ENCODE assay signal across 18 cellular contexts in the genomic region with DNA sequence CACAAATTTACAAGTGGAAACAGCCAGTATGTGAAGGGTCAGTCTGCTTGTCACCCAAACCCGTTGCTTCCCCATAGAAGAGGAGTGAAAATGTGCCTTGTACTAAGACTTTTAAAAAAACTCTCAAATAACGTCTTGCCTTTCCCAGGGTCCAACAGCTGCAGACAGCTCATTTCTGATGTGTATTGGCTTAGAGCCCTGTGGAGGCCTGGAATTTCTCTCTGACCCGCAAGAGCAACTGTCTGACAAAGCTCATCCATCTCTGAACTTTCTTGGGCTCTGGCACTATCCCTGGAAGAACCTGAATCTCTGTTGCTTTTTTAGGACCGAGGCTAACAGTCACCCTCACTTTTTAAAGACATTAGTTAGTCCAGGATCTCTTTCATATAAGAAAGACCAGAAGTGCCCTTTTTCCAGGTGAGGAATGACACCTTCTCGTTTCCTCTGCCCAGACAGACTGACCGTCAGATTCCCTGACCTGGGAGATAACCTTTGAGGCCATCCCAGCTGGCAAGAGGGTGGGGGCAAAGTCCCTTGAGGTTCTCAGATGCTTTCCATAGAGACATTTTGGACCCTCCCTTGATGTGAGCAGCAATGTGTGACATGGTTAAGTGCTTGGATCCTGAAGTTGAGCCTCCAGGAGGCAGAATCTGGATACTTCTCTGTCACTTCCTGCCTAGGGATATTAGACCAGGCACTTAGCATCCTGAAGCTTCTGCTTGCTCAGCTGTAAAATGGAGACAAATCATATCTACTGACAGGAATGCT. TPM values are rescaled to one million over a fixed set of nuclear protein-coding genes. Genes with fewer than 3 reads are reported as not detected.
DNase-seq lines count a peak whose midpoint lies in the region; ATAC-seq and TF ChIP-seq lines count a peak whose summit lies in the region.
"Had no signal": no experiment of that assay in that cellular context is flagged by ENCODE, and none has a peak within 500 bp of the region (broad histone marks: within the 10 kb centered on the region; RNA-seq: fewer than 3 reads in every experiment).

No MANE protein-coding gene starts in this region.

- no peaks in the 10 kb centered on the region for H3K9me3 Mint-ChIP-seq in activated naive CD4-positive, alpha-beta T cell treated with anti-CD3 and anti-CD28 coated beads, Interleukin-2, amount 50 U/mL, for 72 hours
- H3K9me3 Mint-ChIP-seq: activated naive CD8-positive, alpha-beta T cell treated with anti-CD3 and anti-CD28 coated beads, Interleukin-2, amount 10 ng/mL, durations not matched to agents 7 days and 5 days; CD4-positive, CD25-positive, alpha-beta regulatory T cell had no signal

- H3K27ac ChIP-seq in brain microvascular endothelial cell: no peak overlapping the region
- peak overlapping the region; percentile 36 for H3K27ac ChIP-seq in skeletal muscle tissue (ENCODE audit: low read depth, low read length)
- no peak overlapping the region for H3K27ac ChIP-seq in ascending aorta
- H3K27ac ChIP-seq: foreskin keratinocyte, PC-9 had no signal

- DNase-seq in HCEC 1CT (peak; percentile 65), brain microvascular endothelial cell (peak; percentile 56), left kidney (ENCODE audit: low read depth, low spot score) (peak; percentile 47), ascending aorta (ENCODE audit: low spot score in 2 of 2) (no peak)
- no peak for DNase-seq in activated naive CD4-positive, alpha-beta T cell treated with anti-CD3 and anti-CD28 coated beads, Interleukin-2, amount 50 U/mL, for 72 hours (ENCODE audit: low spot score in 2 of 2)
- DNase-seq: activated naive CD8-positive, alpha-beta T cell treated with anti-CD3 and anti-CD28 coated beads, Interleukin-2, amount 10 ng/mL, durations not matched to agents 7 days and 5 days; CD4-positive, CD25-positive, alpha-beta regulatory T cell; foreskin keratinocyte; NCI-H1436; NCI-H524; PC-9; stimulated activated CD4-positive, alpha-beta T cell treated with anti-CD3 and anti-CD28 coated beads, Interleukin-4, amount 100 ng/mL, for 1 hour; T-helper 1 cell had no signal

- H3K36me3 Mint-ChIP-seq in activated naive CD4-positive, alpha-beta T cell treated with anti-CD3 and anti-CD28 coated beads, Interleukin-2, amount 50 U/mL, for 72 hours: peaks cover 2 to 6% of the 10 kb centered on the region in 2 donors
- H3K36me3 Mint-ChIP-seq: activated naive CD8-positive, alpha-beta T cell treated with anti-CD3 and anti-CD28 coated beads, Interleukin-2, amount 10 ng/mL, durations not matched to agents 7 days and 5 days; CD4-positive, CD25-positive, alpha-beta regulatory T cell had no signal

- H3K9me3 ChIP-seq in skeletal muscle tissue (ENCODE audit: control insufficient read depth in 3 of 3, low read length in 3 of 3) (no peaks in the 10 kb centered on the region), ascending aorta (no peaks in the 10 kb centered on the region)

- peaks cover 16% of the 10 kb centered on the region for H3K27me3 ChIP-seq in brain microvascular endothelial cell (replicated peaks)
- peaks cover 13 to 22% (median 15%) of the 10 kb centered on the region in 3 donors for H3K27me3 ChIP-seq in skeletal muscle tissue (ENCODE audit: control insufficient read depth in 3 of 3, insufficient read depth in 3 of 3, low read length in 3 of 3)
- no peaks in the 10 kb centered on the region for H3K27me3 ChIP-seq in ascending aorta

- H3K4me1 ChIP-seq in skeletal muscle tissue (ENCODE audit: control insufficient read depth in 3 of 3, insufficient read depth in 3 of 3, low read length in 3 of 3) (peaks cover 6 to 22% (median 9%) of the 10 kb centered on the region in 3 donors), ascending aorta (peaks cover 4 to 6% of the 10 kb centered on the region in 2 donors)
- H3K4me1 ChIP-seq: foreskin keratinocyte had no signal

- intact Hi-C loops in ascending aorta (cut with DNase I): no loop called here

- no peak for TF ChIP-seq CTCF in brain microvascular endothelial cell (IDR thresholded peaks at IDR 0.05; ENCODE audit: low read depth, low read length, missing control alignments)
- no peak for TF ChIP-seq CTCF in ascending aorta (IDR thresholded peaks at IDR 0.05)

- peak overlapping the region in 1 of 3 donors; percentile 20 for H3K9ac ChIP-seq in skeletal muscle tissue (ENCODE audit: low read depth in 1 of 3, low read length in 3 of 3)

- no peak for ATAC-seq in activated naive CD4-positive, alpha-beta T cell treated with anti-CD3 and anti-CD28 coated beads, Interleukin-2, amount 50 U/mL, for 72 hours
- no peak for ATAC-seq in HG02981 (IDR thresholded peaks at IDR 0.05; ENCODE audit: unreplicated experiment)
- ATAC-seq: activated CD4-positive, CD25-positive, alpha-beta regulatory T cell treated with anti-CD3 and anti-CD28 coated beads, Interleukin-2, amount 50 U/mL, for 24 hours; foreskin keratinocyte had no signal

- in situ Hi-C loops in brain microvascular endothelial cell (cut with HindIII; ENCODE audit: low pct_ligation_motif_present, low sequenced_read_pairs): no loop called here

- no peaks in the 10 kb centered on the region for H3K36me3 ChIP-seq in brain microvascular endothelial cell (replicated peaks)
- no peaks in the 10 kb centered on the region for H3K36me3 ChIP-seq in skeletal muscle tissue (ENCODE audit: control insufficient read depth in 3 of 3, insufficient read depth in 3 of 3, low read length in 3 of 3)
- H3K36me3 ChIP-seq in ascending aorta: no peaks in the 10 kb centered on the region

- H3K4me3 ChIP-seq in brain microvascular endothelial cell (ENCODE audit: low read depth, low read length): no peak overlapping the region
- H3K4me3 ChIP-seq in skeletal muscle tissue (ENCODE audit: low read length in 3 of 3): no peak overlapping the region
- H3K4me3 ChIP-seq in ascending aorta: no peak overlapping the region
- H3K4me3 ChIP-seq: PC-9 had no signal

- H3K27ac Mint-ChIP-seq in activated naive CD4-positive, alpha-beta T cell treated with anti-CD3 and anti-CD28 coated beads, Interleukin-2, amount 50 U/mL, for 72 hours: no peak overlapping the region
- H3K27ac Mint-ChIP-seq: activated naive CD8-positive, alpha-beta T cell treated with anti-CD3 and anti-CD28 coated beads, Interleukin-2, amount 10 ng/mL, durations not matched to agents 7 days and 5 days had no signal

RNA-seq across cellular contexts. Expression of gene NODAL, which starts 4.4 kb away (rescaled TPM):
- total RNA-seq in skeletal muscle tissue (not detected), ascending aorta (not detected)
- not detected for total RNA-seq in activated naive CD4-positive, alpha-beta T cell treated with anti-CD3 and anti-CD28 coated beads, Interleukin-2, amount 50 U/mL, for 72 hours
- total RNA-seq: activated naive CD8-positive, alpha-beta T cell treated with anti-CD3 and anti-CD28 coated beads, Interleukin-2, amount 10 ng/mL, durations not matched to agents 7 days and 5 days; CD4-positive, CD25-positive, alpha-beta regulatory T cell; PC-9; renal cortical epithelial cell; urinary bladder had no signal

RNA-seq across cellular contexts. Expression of gene PALD1, which starts 32.7 kb away (rescaled TPM):
- total RNA-seq in skeletal muscle tissue (15.7 TPM), ascending aorta (21.7 TPM)
- 1 to 10 TPM in 1 of 2 donors, under 1 TPM in 1; 0.20 to 4.8 TPM for total RNA-seq in activated naive CD4-positive, alpha-beta T cell treated with anti-CD3 and anti-CD28 coated beads, Interleukin-2, amount 50 U/mL, for 72 hours
- total RNA-seq: CD4-positive, CD25-positive, alpha-beta regulatory T cell had no signal

RNA-seq across cellular contexts. Expression of gene EIF4EBP2, which starts 42.0 kb away (rescaled TPM):
- total RNA-seq in skeletal muscle tissue (39.7 TPM), ascending aorta (35.4 TPM)
- 10 to 100 TPM in 1 of 2 donors, 1 to 10 TPM in 1; 9.2 to 24.3 TPM for total RNA-seq in activated naive CD4-positive, alpha-beta T cell treated with anti-CD3 and anti-CD28 coated beads, Interleukin-2, amount 50 U/mL, for 72 hours

Comparison
In these comparisons a context has a peak if more than half of its experiments do, and no peak if none do; other contexts are left out.
1. DNase-seq: peak in HCEC 1CT (single experiment), brain microvascular endothelial cell (single experiment) and left kidney (single experiment); none in activated naive CD4-positive, alpha-beta T cell treated with anti-CD3 and anti-CD28 coated beads, Interleukin-2, amount 50 U/mL, for 72 hours (0 of 2) and ascending aorta (0 of 2).